In the genomic region with DNA sequence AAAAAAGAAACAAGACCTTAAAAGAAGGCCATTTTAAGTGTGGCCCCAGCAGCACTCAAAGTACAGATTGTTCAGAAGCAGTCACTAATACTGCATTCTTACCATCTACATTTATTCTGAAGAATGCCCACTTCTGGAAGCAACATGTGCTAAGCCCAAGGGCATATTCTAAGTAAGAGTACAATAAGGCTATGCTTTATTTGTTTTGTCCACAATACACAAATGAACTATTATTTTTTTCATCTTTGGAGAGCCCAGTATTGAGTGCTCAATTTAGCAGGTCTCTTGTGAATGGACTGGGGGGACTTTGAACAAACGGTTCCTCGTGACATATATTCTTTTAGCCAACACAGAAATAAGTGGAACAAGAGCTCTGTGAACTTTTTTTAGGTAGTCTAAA, we compare ENCODE assay signal across 18 cellular contexts.
DNase-seq lines count a peak whose midpoint lies in the region; ATAC-seq and TF ChIP-seq lines count a peak whose summit lies in the region.
"Had no signal": no experiment of that assay in that cellular context is flagged by ENCODE, and none has a peak within 500 bp of the region (broad histone marks: within the 10 kb centered on the region; RNA-seq: fewer than 3 reads in every experiment).

No MANE protein-coding gene starts in this region.

- ATAC-seq in GM18519 (IDR thresholded peaks at IDR 0.05; ENCODE audit: low FRiP score, unreplicated experiment) = no peak
- ATAC-seq: A549; CD8-positive, alpha-beta T cell had no signal

- no peak for TF ChIP-seq CTCF in 22Rv1 (IDR thresholded peaks at IDR 0.05)

- DNase-seq in NCI-H69 (lab: John Stamatoyannopoulos, UW) (peak; percentile 55), foreskin melanocyte (peak; percentile 52), dedifferentiated amniotic fluid mesenchymal stem cell (ENCODE audit: extremely low spot score) (no peak)
- DNase-seq in stimulated activated CD4-positive, alpha-beta T cell treated with anti-CD3 and anti-CD28 coated beads, Interleukin-12 subunit alpha, Interleukin-12 subunit beta, amount 100 ng/mL, for 4 hours = no peak
- DNase-seq: AML-193; CD4-positive, alpha-beta T cell; CD8-positive, alpha-beta T cell; COR-L47; DMS 273 treated with DMSO at 0.1 percent for 48 hours; DMS153; DMS53; DMS79 treated with DMSO at 0.1 percent for 48 hours; GF-D8 had no signal

- H3K27ac ChIP-seq in 22Rv1 = peak overlapping the region; percentile 46
- H3K27ac ChIP-seq: A549; BLaER1 treated with 17β-estradiol and CSF1 and Interleukin-3, amounts not matched to agents 10 nM and 100 nM; C4-2B had no signal

Comparison
In these comparisons a context has a peak if more than half of its experiments do, and no peak if none do; other contexts are left out.
1. DNase-seq: peak in NCI-H69 (single experiment) and foreskin melanocyte (single experiment); none in dedifferentiated amniotic fluid mesenchymal stem cell (single experiment) and stimulated activated CD4-positive, alpha-beta T cell treated with anti-CD3 and anti-CD28 coated beads, Interleukin-12 subunit alpha, Interleukin-12 subunit beta, amount 100 ng/mL, for 4 hours (single experiment).